29 cellular contexts compared by ENCODE assay signal in genomic region chr4:17204908-17205307, GRCh38.
"Had no signal": no experiment of that assay in that cellular context is flagged by ENCODE, and none has a peak within 500 bp of the region (broad histone marks: within the 10 kb centered on the region; RNA-seq: fewer than 3 reads in every experiment).

No MANE protein-coding gene starts in this region.

- H3K4me3 ChIP-seq: SJCRH30, SK-N-MC had no signal

- H3K27ac ChIP-seq: brain microvascular endothelial cell, KMS-11, SJCRH30, SK-N-MC, WERI-Rb-1 had no signal

- H3K9ac ChIP-seq: KMS-11 had no signal

- H3K4me2 ChIP-seq: KMS-11 had no signal

- H3K4me1 ChIP-seq: SJCRH30 had no signal

- H3K27me3 ChIP-seq: brain microvascular endothelial cell, SJCRH30 had no signal

- ATAC-seq: activated CD8-positive, alpha-beta memory T cell treated with anti-CD3 and anti-CD28 coated beads, Interleukin-2, amount 10 ng/mL, durations not matched to agents 7 days and 5 days; activated naive CD8-positive, alpha-beta T cell treated with anti-CD3 and anti-CD28 coated beads, Interleukin-2, amount 50 U/mL, for 24 hours had no signal

- DNase-seq: activated CD4-positive, alpha-beta memory T cell treated with anti-CD3 and anti-CD28 coated beads, Interleukin-2, amount 10 ng/mL, durations not matched to agents 7 days and 5 days; activated CD4-positive, alpha-beta T cell treated with anti-CD3 and anti-CD28 coated beads for 1 hour; activated CD4-positive, alpha-beta T cell treated with anti-CD3 and anti-CD28 coated beads for 48 hours; activated CD4-positive, CD25-positive, alpha-beta regulatory T cell; activated CD8-positive, alpha-beta memory T cell treated with anti-CD3 and anti-CD28 coated beads for 24 hours; activated CD8-positive, alpha-beta memory T cell treated with anti-CD3 and anti-CD28 coated beads, Interleukin-2, amount 10 ng/mL, durations not matched to agents 7 days and 5 days; activated CD8-positive, alpha-beta memory T cell treated with anti-CD3 and anti-CD28 coated beads, Interleukin-2, amount 50 U/mL, for 48 hours; activated effector memory CD4-positive, alpha-beta T cell treated with Interleukin-2 at 50 U/mL for 16 hours; activated naive CD4-positive, alpha-beta T cell treated with anti-CD3 and anti-CD28 coated beads, Interleukin-2, amount 10 ng/mL, durations not matched to agents 7 days and 5 days; activated naive CD8-positive, alpha-beta T cell treated with anti-CD3 and anti-CD28 coated beads, Interleukin-2, amount 50 U/mL, for 24 hours; activated T-cell treated with anti-CD3 and anti-CD28 coated beads, Interleukin-2, amount 50 U/mL, for 48 hours; amniotic stem cell; aorta; brain microvascular endothelial cell; central memory CD4-positive, alpha-beta T cell; NCI-H1105; NCI-H1417 treated with DMSO at 0.1 percent for 48 hours; NCI-H187 treated with DMSO at 0.1 percent for 48 hours; NCI-H2081 treated with DMSO at 0.1 percent for 48 hours; NCI-H345; NCI-H526; NCI-H748 treated with DMSO at 0.1 percent for 48 hours; OCI-M1; SHP77; SJCRH30; T1000; WERI-Rb-1 had no signal

- H3K36me3 ChIP-seq: brain microvascular endothelial cell, SJCRH30, WERI-Rb-1 had no signal

- H3K9me3 ChIP-seq: SJCRH30 had no signal
